Comparison of ENCODE assay signal across 26 cellular contexts in genomic region chr5:117769877-117770276, GRCh38.
"Had no signal": no experiment of that assay in that cellular context is flagged by ENCODE, and none has a peak within 500 bp of the region (broad histone marks: within the 10 kb centered on the region; RNA-seq: fewer than 3 reads in every experiment).

No MANE protein-coding gene starts in this region.

- H3K9me3 ChIP-seq: colonic mucosa, mucosa of descending colon, ovary, psoas muscle, testis, tibial artery had no signal

- DNase-seq: colonic mucosa; effector CD8-positive, alpha-beta T cell; endodermal cell; foreskin keratinocyte; left cardiac atrium; left lung; mesenchymal stem cell; mucosa of descending colon; naive thymus-derived CD4-positive, alpha-beta T cell; ovary; psoas muscle; right cardiac atrium; sigmoid colon; stimulated activated CD4-positive, alpha-beta T cell treated with anti-CD3 and anti-CD28 coated beads, Interleukin-2, amount 100 ng/mL, for 24 hours; stimulated activated CD4-positive, alpha-beta T cell treated with anti-CD3 and anti-CD28 coated beads, Interleukin-4, amount 100 ng/mL, for 24 hours; stimulated activated naive CD8-positive, alpha-beta T cell treated with anti-CD3 and anti-CD28 coated beads, Interleukin-15, Interleukin-2, amounts not matched to agents 100 U/mL and 50 U/mL, for 24 hours; substantia nigra; testis; tibial artery had no signal

- H3K36me3 ChIP-seq: colonic mucosa, gastroesophageal sphincter, heart left ventricle, left lung, neural progenitor cell, ovary, sigmoid colon, tibial artery had no signal

- H3K27ac ChIP-seq: colonic mucosa, epithelial cell of prostate, foreskin keratinocyte, gastroesophageal sphincter, heart left ventricle, hepatocyte, left lung, neural progenitor cell, ovary, psoas muscle, sigmoid colon, testis, tibial artery had no signal

- H3K4me3 ChIP-seq: colonic mucosa, gastroesophageal sphincter, heart left ventricle, hepatocyte, left lung, mucosa of descending colon, neural progenitor cell, ovary, psoas muscle, sigmoid colon, testis, tibial artery had no signal

- ATAC-seq: esophagus mucosa; foreskin keratinocyte; gastroesophageal sphincter; heart left ventricle; left cardiac atrium; left lung; mucosa of descending colon; naive thymus-derived CD4-positive, alpha-beta T cell; psoas muscle; right cardiac atrium; stimulated activated effector memory CD8-positive, alpha-beta T cell treated with anti-CD3 and anti-CD28 coated beads, Interleukin-12 subunit alpha, Interleukin-12 subunit beta, amount 100 ng/mL, for 72 hours; stimulated activated naive CD8-positive, alpha-beta T cell treated with anti-CD3 and anti-CD28 coated beads, Interleukin-15, Interleukin-2, amounts not matched to agents 100 U/mL and 50 U/mL, for 24 hours had no signal

- H3K27me3 ChIP-seq: colonic mucosa, foreskin keratinocyte, gastroesophageal sphincter, heart left ventricle, hepatocyte, left lung, neural progenitor cell, ovary, sigmoid colon, testis, tibial artery had no signal

- H3K4me1 ChIP-seq: colonic mucosa, foreskin keratinocyte, gastroesophageal sphincter, heart left ventricle, left lung, neural progenitor cell, psoas muscle, sigmoid colon, testis, tibial artery had no signal
